ENCODE assay signal across 29 cellular contexts in genomic region chr2:62229082-62229620, GRCh38. TPM values are rescaled to one million over a fixed set of nuclear protein-coding genes. Genes with fewer than 3 reads are reported as not detected.
DNase-seq lines count a peak whose midpoint lies in the region; ATAC-seq, FAIRE-seq and TF ChIP-seq lines count a peak whose summit lies in the region.
"Had no signal": no experiment of that assay in that cellular context is flagged by ENCODE, and none has a peak within 500 bp of the region (broad histone marks: within the 10 kb centered on the region; RNA-seq: fewer than 3 reads in every experiment).

No MANE protein-coding gene starts in this region.

- H3K79me1 ChIP-seq in H9 (ENCODE audit: insufficient read depth, low read depth, low read length, poor library complexity, severe bottlenecking) = peaks cover 3% of the 10 kb centered on the region
- H3K79me1 ChIP-seq in H1 (ENCODE audit: low read depth, low read length) = no peaks in the 10 kb centered on the region

- no peak for ATAC-seq in heart left ventricle
- no peak for ATAC-seq in stimulated activated effector memory CD8-positive, alpha-beta T cell treated with anti-CD3 and anti-CD28 coated beads, Interleukin-12 subunit alpha, Interleukin-12 subunit beta, amount 100 ng/mL, for 72 hours
- ATAC-seq: foreskin keratinocyte, sciatic nerve had no signal

- peaks cover 6 to 7% of the 10 kb centered on the region in 2 experiments for H3K4me1 Mint-ChIP-seq in H9
- peaks cover 13% of the 10 kb centered on the region for H3K4me1 Mint-ChIP-seq in stimulated activated effector memory CD8-positive, alpha-beta T cell treated with anti-CD3 and anti-CD28 coated beads, Interleukin-12 subunit alpha, Interleukin-12 subunit beta, amount 100 ng/mL, for 72 hours

- no peaks in the 10 kb centered on the region for H3K27me3 Mint-ChIP-seq in H9 (ENCODE audit: low read depth)
- H3K27me3 Mint-ChIP-seq: activated CD4-positive, alpha-beta memory T cell treated with anti-CD3 and anti-CD28 coated beads, Interleukin-2, amount 10 ng/mL, durations not matched to agents 7 days and 5 days; dendritic cell treated with granulocyte-macrophage colony-stimulating factor and Interleukin-4, amounts not matched to agents 40 ng/mL and 50 ng/mL, for 4 days; progenitor cell of endocrine pancreas had no signal

- no peaks in the 10 kb centered on the region for H4K20me1 ChIP-seq in H9 (ENCODE audit: control insufficient read depth, insufficient read depth, insufficient read length)
- peaks cover 0 to 3% of the 10 kb centered on the region in 2 experiments for H4K20me1 ChIP-seq in H1 (replicated peaks in 1 of 2; ENCODE audit: control insufficient read depth in 1 of 2, insufficient read depth in 2 of 2, low read length in 2 of 2)

- H3K4me1 ChIP-seq in right atrium auricular region = peaks cover 0 to 12% of the 10 kb centered on the region in 2 donors
- H3K4me1 ChIP-seq in heart left ventricle = peaks cover 0 to 24% (median 4%) of the 10 kb centered on the region in 12 donors
- H3K4me1 ChIP-seq in H9 (ENCODE audit: insufficient read depth, low read length) = no peaks in the 10 kb centered on the region
- H3K4me1 ChIP-seq in H1 (replicated peaks in 1 of 4; ENCODE audit: control insufficient read depth in 3 of 4, insufficient read depth in 4 of 4, low read length in 3 of 4) = no peaks in the 10 kb centered on the region
- H3K4me1 ChIP-seq in suprapubic skin = no peaks in the 10 kb centered on the region
- H3K4me1 ChIP-seq: esophagus squamous epithelium, foreskin keratinocyte, tibial nerve had no signal

- H3K9ac ChIP-seq in H9 (ENCODE audit: extremely low read depth, insufficient read length, low read length) = no peak overlapping the region
- H3K9ac ChIP-seq in H1 (replicated peaks in 1 of 4; ENCODE audit: extremely low read depth in 1 of 4, low read depth in 3 of 4, low read length in 3 of 4) = no peak overlapping the region

- H3K9me3 ChIP-seq in right atrium auricular region (no peaks in the 10 kb centered on the region), heart left ventricle (no peaks in the 10 kb centered on the region), H9 (ENCODE audit: control insufficient read depth, low read depth, low read length) (no peaks in the 10 kb centered on the region), H1 (ENCODE audit: insufficient read depth in 2 of 2, low read depth in 1 of 2, low read length in 1 of 2) (no peaks in the 10 kb centered on the region), suprapubic skin (no peaks in the 10 kb centered on the region)
- H3K9me3 ChIP-seq: esophagus squamous epithelium, tibial nerve had no signal

- TF ChIP-seq RAD21 in H1 (IDR thresholded peaks at IDR 0.05 in 1 of 2, conservative IDR thresholded peaks at IDR 0.05 in 1 of 2; ENCODE audit: low read depth in 2 of 2, low read length in 2 of 2) = no peak

- H3K27ac Mint-ChIP-seq in H9 = peak overlapping the region in 2 of 3 experiments; percentile 14 to 25; a peak in 2 of 7 replicates
- peak overlapping the region; percentile 41 for H3K27ac Mint-ChIP-seq in stimulated activated effector memory CD8-positive, alpha-beta T cell treated with anti-CD3 and anti-CD28 coated beads, Interleukin-12 subunit alpha, Interleukin-12 subunit beta, amount 100 ng/mL, for 72 hours
- H3K27ac Mint-ChIP-seq: activated CD4-positive, alpha-beta memory T cell treated with anti-CD3 and anti-CD28 coated beads, Interleukin-2, amount 10 ng/mL, durations not matched to agents 7 days and 5 days; dendritic cell treated with granulocyte-macrophage colony-stimulating factor and Interleukin-4, amounts not matched to agents 40 ng/mL and 50 ng/mL, for 4 days; mesothelial cell of epicardium; progenitor cell of endocrine pancreas had no signal

- intact Hi-C loops in heart left ventricle (cut with DNase I) = no loop called here

- 73 to 81% (median 77%) methylated on average over 11 of the region's 11 CpGs for WGBS in heart left ventricle, 4 donors
- no CpG with 5 or more reads among the region's 11 CpGs for WGBS in H9 (ENCODE audit: extremely low coverage, insufficient read length, low lambda C conversion rate)
- 93% methylated on average over 11 of the region's 11 CpGs; no CpG with 5 or more reads in 1 of the 2 experiments for WGBS in H1 (ENCODE audit: extremely low coverage in 1 of 2, insufficient coverage in 1 of 2, insufficient read length in 1 of 2, insufficient replicate concordance in 2 of 2, low coverage in 1 of 2, low lambda C conversion rate in 2 of 2, missing lambda C conversion rate in 1 of 2), 2 experiments
- WGBS in suprapubic skin = 80% methylated on average over 11 of the region's 11 CpGs

- H2AK5ac ChIP-seq in H9 (ENCODE audit: insufficient read length, low read length) (no peak overlapping the region), H1 (ENCODE audit: low read depth, low read length) (no peak overlapping the region)

- peak; percentile 26 for DNase-seq in right atrium auricular region (ENCODE audit: low spot score)
- no peak for DNase-seq in heart left ventricle
- DNase-seq in H9 = no peak
- no peak for DNase-seq in H1 (ENCODE audit: low read depth in 1 of 2, low spot score in 2 of 2)
- DNase-seq in stimulated activated effector memory CD8-positive, alpha-beta T cell treated with anti-CD3 and anti-CD28 coated beads, Interleukin-12 subunit alpha, Interleukin-12 subunit beta, amount 100 ng/mL, for 72 hours (ENCODE audit: low spot score in 2 of 2) = peak in 1 of 2 donors; percentile 47
- no peak for DNase-seq in GM19239 (ENCODE audit: insufficient read length, low spot score)
- DNase-seq in suprapubic skin (ENCODE audit: low spot score in 2 of 2) = no peak
- DNase-seq: activated CD4-positive, alpha-beta memory T cell treated with anti-CD3 and anti-CD28 coated beads, Interleukin-2, amount 10 ng/mL, durations not matched to agents 7 days and 5 days; activated effector memory CD4-positive, alpha-beta T cell treated with Interleukin-2 at 50 U/mL for 16 hours; activated T-cell treated with anti-CD3 and anti-CD28 coated beads, Interleukin-2, amount 50 U/mL, for 1 hour; C1 segment of cervical spinal cord; Calu3; DND-41; esophagus squamous epithelium; foreskin keratinocyte; GF-D8; NCI-H446; NCI-H774; nucleus accumbens; SHP77 treated with DMSO at 0.1 percent for 48 hours; stimulated activated CD8-positive, alpha-beta memory T cell treated with anti-CD3 and anti-CD28 coated beads, Interleukin-4, amount 100 ng/mL, for 48 hours had no signal

- no peak overlapping the region for H2BK12ac ChIP-seq in H9 (ENCODE audit: insufficient read length, low read depth, low read length)
- peak overlapping the region; percentile 71; the same call in 1 of the 2 replicates for H2BK12ac ChIP-seq in H1 (ENCODE audit: low read depth, low read length)

- H3K4me3 Mint-ChIP-seq in H9 = no peak overlapping the region; a peak in 1 of 5 replicates
- H3K4me3 Mint-ChIP-seq in stimulated activated effector memory CD8-positive, alpha-beta T cell treated with anti-CD3 and anti-CD28 coated beads, Interleukin-12 subunit alpha, Interleukin-12 subunit beta, amount 100 ng/mL, for 72 hours = no peak overlapping the region
- H3K4me3 Mint-ChIP-seq: activated CD4-positive, alpha-beta memory T cell treated with anti-CD3 and anti-CD28 coated beads, Interleukin-2, amount 10 ng/mL, durations not matched to agents 7 days and 5 days; dendritic cell treated with granulocyte-macrophage colony-stimulating factor and Interleukin-4, amounts not matched to agents 40 ng/mL and 50 ng/mL, for 4 days; mesothelial cell of epicardium had no signal

- H2BK5ac ChIP-seq in H9 (ENCODE audit: insufficient read length, low read length) (no peak overlapping the region), H1 (ENCODE audit: low read depth, low read length) (peak overlapping the region; percentile 13; the same call in 1 of the 2 replicates)

- H3K23me2 ChIP-seq in H9 (ENCODE audit: insufficient read length, low read depth, low read length, poor library complexity, severe bottlenecking) = no peaks in the 10 kb centered on the region
- no peaks in the 10 kb centered on the region for H3K23me2 ChIP-seq in H1 (ENCODE audit: low read depth, low read length)

- no peaks in the 10 kb centered on the region for H3K9me3 Mint-ChIP-seq in H9
- no peaks in the 10 kb centered on the region for H3K9me3 Mint-ChIP-seq in stimulated activated effector memory CD8-positive, alpha-beta T cell treated with anti-CD3 and anti-CD28 coated beads, Interleukin-12 subunit alpha, Interleukin-12 subunit beta, amount 100 ng/mL, for 72 hours
- H3K9me3 Mint-ChIP-seq: activated CD4-positive, alpha-beta memory T cell treated with anti-CD3 and anti-CD28 coated beads, Interleukin-2, amount 10 ng/mL, durations not matched to agents 7 days and 5 days; dendritic cell treated with granulocyte-macrophage colony-stimulating factor and Interleukin-4, amounts not matched to agents 40 ng/mL and 50 ng/mL, for 4 days; mesothelial cell of epicardium had no signal

- FAIRE-seq in H1 (lab: Jason Lieb, UNC) (no peak), GM19239 (lab: Jason Lieb, UNC) (no peak)
- FAIRE-seq: GM18507, H54, RCC 7860 had no signal

- CTCF ChIA-PET in H1 (lab: Charles Lee; ENCODE audit: partially characterized antibody) = interaction anchor here (0.7 to 0.9 kb wide), 2 partner anchors 166 to 310 kb away, joined by 3 to 4 read pairs; no protein-coding TSS in a partner anchor

- H3K4ac ChIP-seq in H9 (ENCODE audit: low read depth, low read length) (no peak overlapping the region), H1 (replicated peaks; ENCODE audit: insufficient read length, low read depth, low read length) (no peak overlapping the region)

- H3K36me3 Mint-ChIP-seq in H9 (ENCODE audit: insufficient read depth in 1 of 3, low read depth in 3 of 3) = peaks cover 9 to 35% (median 12%) of the 10 kb centered on the region in 3 experiments
- peaks cover 18% of the 10 kb centered on the region for H3K36me3 Mint-ChIP-seq in stimulated activated effector memory CD8-positive, alpha-beta T cell treated with anti-CD3 and anti-CD28 coated beads, Interleukin-12 subunit alpha, Interleukin-12 subunit beta, amount 100 ng/mL, for 72 hours

- H4K5ac ChIP-seq in H9 (ENCODE audit: insufficient read length, low read depth, low read length) = no peak overlapping the region
- no peak overlapping the region for H4K5ac ChIP-seq in H1 (ENCODE audit: insufficient read length, low read depth, low read length)

- no peak overlapping the region for H3T11ph ChIP-seq in H9 (ENCODE audit: low read length)

- H2BK120ac ChIP-seq in H9 (ENCODE audit: low read depth, low read length, poor library complexity, severe bottlenecking) (no peak overlapping the region), H1 (replicated peaks; ENCODE audit: low read depth, low read length) (no peak overlapping the region)

- POLR2A ChIA-PET in H1 (lab: Charles Lee; ENCODE audit: partially characterized antibody) = no interaction called here

- TF ChIP-seq EP300 in H1 (IDR thresholded peaks at IDR 0.05; ENCODE audit: borderline replicate concordance in 1 of 2, low read depth in 2 of 2, low read length in 2 of 2) = no peak
- no peak for TF ChIP-seq EP300 in suprapubic skin (IDR thresholded peaks at IDR 0.05)

- H3K18ac ChIP-seq in H9 (ENCODE audit: insufficient read length, low read depth, low read length) (no peak overlapping the region), H1 (ENCODE audit: extremely low read depth, low read length) (peak overlapping the region; percentile 65; the same call in 1 of the 2 replicates)

- no peak overlapping the region for H4K91ac ChIP-seq in H9 (ENCODE audit: insufficient read length, low read depth, low read length)
- no peak overlapping the region for H4K91ac ChIP-seq in H1 (replicated peaks; ENCODE audit: insufficient read length, low read length)

- H3K14ac ChIP-seq in H9 (ENCODE audit: insufficient read depth, low read length) (no peak overlapping the region), H1 (ENCODE audit: insufficient read length) (no peak overlapping the region)

- H3K4me2 ChIP-seq in H9 (ENCODE audit: insufficient read depth, insufficient read length, low read length) (no peak overlapping the region), H1 (ENCODE audit: insufficient read depth in 1 of 2, low read depth in 2 of 2, low read length in 2 of 2) (no peak overlapping the region)

- H3K27me3 ChIP-seq in right atrium auricular region (no peaks in the 10 kb centered on the region), heart left ventricle (no peaks in the 10 kb centered on the region), H9 (ENCODE audit: insufficient read depth, low read length) (no peaks in the 10 kb centered on the region), H1 (replicated peaks in 1 of 4; ENCODE audit: control insufficient read depth in 3 of 4, extremely low read depth in 1 of 4, insufficient read depth in 3 of 4, low read length in 3 of 4) (no peaks in the 10 kb centered on the region), suprapubic skin (no peaks in the 10 kb centered on the region)
- H3K27me3 ChIP-seq: esophagus squamous epithelium, foreskin keratinocyte, tibial nerve had no signal

- H3K23ac ChIP-seq in H9 (ENCODE audit: insufficient read length, low read depth, low read length) (no peak overlapping the region), H1 (ENCODE audit: insufficient read length) (no peak overlapping the region)

- TF ChIP-seq CTCF in right atrium auricular region (IDR thresholded peaks at IDR 0.05) (no peak), heart left ventricle (IDR thresholded peaks at IDR 0.05) (no peak), H9 (conservative IDR thresholded peaks at IDR 0.05) (no peak), H1 (IDR thresholded peaks at IDR 0.05; ENCODE audit: control extremely low read depth in 1 of 3, insufficient read depth in 1 of 3, low read depth in 1 of 3, low read length in 3 of 3) (no peak), suprapubic skin (IDR thresholded peaks at IDR 0.05) (no peak)

- TF ChIP-seq POLR2A in heart left ventricle (IDR thresholded peaks at IDR 0.05) = no peak
- no peak for TF ChIP-seq POLR2A in H1 (IDR thresholded peaks at IDR 0.05; ENCODE audit: control extremely low read depth in 1 of 2, low read depth in 2 of 2, low read length in 2 of 2)
- TF ChIP-seq POLR2A in suprapubic skin (IDR thresholded peaks at IDR 0.05) = no peak

- no peak overlapping the region for H4K8ac ChIP-seq in H9 (replicated peaks; ENCODE audit: insufficient read length, low read depth, low read length)
- no peak overlapping the region for H4K8ac ChIP-seq in H1 (ENCODE audit: extremely low read depth, insufficient read depth, low read length)

- H3K36me3 ChIP-seq in right atrium auricular region (peaks cover 13% of the 10 kb centered on the region), heart left ventricle (peaks cover 0 to 31% (median 13%) of the 10 kb centered on the region in 9 donors), H1 (ENCODE audit: control insufficient read depth in 2 of 4, insufficient read depth in 4 of 4, low read length in 3 of 4) (peaks cover 0 to 17% (median 6%) of the 10 kb centered on the region in 4 experiments; a peak in 5 of 8 replicates), suprapubic skin (peaks cover 8% of the 10 kb centered on the region)

- H2BK20ac ChIP-seq in H9 (ENCODE audit: low read depth, low read length, poor library complexity, severe bottlenecking) (no peak overlapping the region), H1 (ENCODE audit: low read length) (no peak overlapping the region)

- H3K4me3 ChIP-seq in right atrium auricular region (no peak overlapping the region), heart left ventricle (no peak overlapping the region), H1 (ENCODE audit: extremely low read depth in 1 of 4, insufficient read depth in 2 of 4, low read depth in 3 of 4, low read length in 4 of 4) (no peak overlapping the region), suprapubic skin (no peak overlapping the region)
- H3K4me3 ChIP-seq: esophagus squamous epithelium, tibial nerve had no signal

- no peak overlapping the region for H3K27ac ChIP-seq in right atrium auricular region
- H3K27ac ChIP-seq in heart left ventricle = no peak overlapping the region
- no peak overlapping the region for H3K27ac ChIP-seq in H9 (ENCODE audit: insufficient read length, low read depth, low read length)
- H3K27ac ChIP-seq in H1 (ENCODE audit: low read depth, low read length) = no peak overlapping the region
- H3K27ac ChIP-seq in suprapubic skin = no peak overlapping the region
- H3K27ac ChIP-seq: esophagus squamous epithelium, foreskin keratinocyte, tibial nerve had no signal

- no peaks in the 10 kb centered on the region for H3K79me2 ChIP-seq in H9 (ENCODE audit: insufficient read depth, low read length)
- H3K79me2 ChIP-seq in H1 (ENCODE audit: control insufficient read depth in 1 of 2, insufficient read depth in 2 of 2, low read length in 2 of 2) = peaks cover 0 to 26% of the 10 kb centered on the region in 2 experiments; a peak in 2 of 4 replicates

- H3K56ac ChIP-seq in H9 (ENCODE audit: insufficient read length, low read depth, low read length) (no peak overlapping the region), H1 (replicated peaks; ENCODE audit: insufficient read length, low read depth, low read length) (no peak overlapping the region)

- H2BK15ac ChIP-seq in H9 (ENCODE audit: low read depth, low read length) (no peak overlapping the region), H1 (ENCODE audit: low read length) (no peak overlapping the region)

- H2AFZ ChIP-seq in H9 (ENCODE audit: low read length) (no peak overlapping the region), H1 (ENCODE audit: low read length) (no peak overlapping the region)

RNA-seq across cellular contexts. Expression of gene B3GNT2, which starts 33.2 kb away (rescaled TPM):
- total RNA-seq in right atrium auricular region (10 to 100 TPM; 17.7 to 31.1 TPM), heart left ventricle (10 to 100 TPM; 13.8 to 26.5 (median 20.8) TPM), H9 (2021) (53.1 and 55.3 TPM in 2 replicates), suprapubic skin (10 to 100 TPM; 16.9 to 36.9 (median 20.3) TPM)
- polyA plus RNA-seq in heart left ventricle (10 to 100 TPM in 1 of 2 donors, 1 to 10 TPM in 1; 8.6 to 18.4 TPM), H1 (2011; rRNA removed) (17.6 and 20.1 TPM in 2 replicates)
- total RNA-seq in H1 (2021; fragmentation: NEBNext Ultra II Directional; extraction: Animal tissue kit (Norgen Biotek cat#: 25700)) = 40.8 and 41.3 TPM in 2 replicates
- polyA plus RNA-seq in H1 (2011; cell fraction: cytosol; rRNA removed) = 29.3 TPM
- 16.1 TPM for polyA plus RNA-seq in H1 (2011; cell fraction: nucleus; rRNA removed)
- polyA plus RNA-seq in H1 (2012, experiment 1 of 2) = 21.6 to 30.8 TPM (median 26.6 TPM) in 4 replicates
- polyA plus RNA-seq in H1 (2012, experiment 2 of 2) = 4.7 TPM
- polyA plus RNA-seq in H1 (2013, experiment 1 of 2) = 46.9 TPM
- polyA plus RNA-seq in H1 (2013, experiment 2 of 2) = 54.5 TPM
- polyA minus RNA-seq in H1 (2011; rRNA and poly(A)+ RNA removed) = 55.2 TPM in 2 replicates
- polyA minus RNA-seq in H1 (2011; cell fraction: cytosol; rRNA and poly(A)+ RNA removed) = 29.4 TPM
- 28.5 TPM for polyA minus RNA-seq in H1 (2011; cell fraction: nucleus; rRNA and poly(A)+ RNA removed)
